In genomic region chr12:91954761-91955160, GRCh38 we compare ENCODE assay signal across 21 cellular contexts.
"Had no signal": no experiment of that assay in that cellular context is flagged by ENCODE, and none has a peak within 500 bp of the region (broad histone marks: within the 10 kb centered on the region; RNA-seq: fewer than 3 reads in every experiment).

No MANE protein-coding gene starts in this region.

- H3K36me3 Mint-ChIP-seq: natural killer cell treated with Interleukin-12 subunit alpha and Interleukin-12 subunit beta and Interleukin-15 and Interleukin-18, amount 100 ng/mL, for 72 hours had no signal

- H3K4me3 Mint-ChIP-seq: activated naive CD8-positive, alpha-beta T cell treated with anti-CD3 and anti-CD28 coated beads for 36 hours; activated T-helper 1 cell treated with anti-CD3 and anti-CD28 coated beads, Interleukin-12 subunit alpha, Interleukin-12 subunit beta, Interleukin-2, Interleukin-4 antibody, amounts not matched to agents 30 ng/mL and 10 ng/mL and 1 ng/mL, durations not matched to agents 14 hours and 24 hours and 36 hours; natural killer cell treated with Interleukin-12 subunit alpha and Interleukin-12 subunit beta and Interleukin-15 and Interleukin-18, amount 100 ng/mL, for 72 hours; stimulated activated naive CD8-positive, alpha-beta T cell treated with anti-CD3 and anti-CD28 coated beads, Interleukin-15, Interleukin-2, amounts not matched to agents 100 ng/mL and 50 ng/mL, for 24 hours; type B pancreatic cell had no signal

- DNase-seq: activated CD4-positive, alpha-beta T cell treated with anti-CD3 and anti-CD28 coated beads, Interleukin-2, amount 50 U/mL, for 4 hours; activated gamma-delta T cell treated with Interleukin-2 at 50 U/mL for 16 hours; activated naive CD8-positive, alpha-beta T cell treated with anti-CD3 and anti-CD28 coated beads for 36 hours; amniotic stem cell; erythroblast; gastrocnemius medialis; mesenchymal stem cell; nucleus accumbens; stimulated activated CD4-positive, alpha-beta T cell treated with anti-CD3 and anti-CD28 coated beads, Interleukin-15, amount 100 ng/mL, for 24 hours; stimulated activated CD4-positive, alpha-beta T cell treated with anti-CD3 and anti-CD28 coated beads, Interleukin-2, amount 100 ng/mL, for 48 hours; T-helper 2 cell had no signal

- H3K4me1 Mint-ChIP-seq: activated naive CD8-positive, alpha-beta T cell treated with anti-CD3 and anti-CD28 coated beads for 36 hours had no signal

- H3K27ac ChIP-seq: cardiac muscle cell, gastrocnemius medialis, right atrium auricular region, SJSA1, skin epidermis, suprapubic skin had no signal

- H3K4me3 ChIP-seq: cardiac muscle cell, gastrocnemius medialis, prostate gland, right atrium auricular region, SJSA1, skin epidermis, suprapubic skin had no signal

- H3K9me3 ChIP-seq: gastrocnemius medialis, prostate gland, right atrium auricular region, SJSA1, suprapubic skin had no signal

- H3K36me3 ChIP-seq: cardiac muscle cell, gastrocnemius medialis, prostate gland, right atrium auricular region, SJSA1, suprapubic skin had no signal

- H3K27ac Mint-ChIP-seq: activated naive CD8-positive, alpha-beta T cell treated with anti-CD3 and anti-CD28 coated beads for 36 hours; activated T-helper 1 cell treated with anti-CD3 and anti-CD28 coated beads, Interleukin-12 subunit alpha, Interleukin-12 subunit beta, Interleukin-2, Interleukin-4 antibody, amounts not matched to agents 30 ng/mL and 10 ng/mL and 1 ng/mL, durations not matched to agents 14 hours and 24 hours and 36 hours; natural killer cell treated with Interleukin-12 subunit alpha and Interleukin-12 subunit beta and Interleukin-15 and Interleukin-18, amount 100 ng/mL, for 72 hours; stimulated activated naive CD8-positive, alpha-beta T cell treated with anti-CD3 and anti-CD28 coated beads, Interleukin-15, Interleukin-2, amounts not matched to agents 100 ng/mL and 50 ng/mL, for 24 hours; type B pancreatic cell had no signal

- H3K9me3 Mint-ChIP-seq: activated T-helper 1 cell treated with anti-CD3 and anti-CD28 coated beads, Interleukin-12 subunit alpha, Interleukin-12 subunit beta, Interleukin-2, Interleukin-4 antibody, amounts not matched to agents 30 ng/mL and 10 ng/mL and 1 ng/mL, durations not matched to agents 14 hours and 24 hours and 36 hours; natural killer cell treated with Interleukin-12 subunit alpha and Interleukin-12 subunit beta and Interleukin-15 and Interleukin-18, amount 100 ng/mL, for 72 hours had no signal

- H3K4me1 ChIP-seq: gastrocnemius medialis, prostate gland, right atrium auricular region, suprapubic skin had no signal

- H3K27me3 Mint-ChIP-seq: activated naive CD8-positive, alpha-beta T cell treated with anti-CD3 and anti-CD28 coated beads for 36 hours; natural killer cell treated with Interleukin-12 subunit alpha and Interleukin-12 subunit beta and Interleukin-15 and Interleukin-18, amount 100 ng/mL, for 72 hours; stimulated activated naive CD8-positive, alpha-beta T cell treated with anti-CD3 and anti-CD28 coated beads, Interleukin-15, Interleukin-2, amounts not matched to agents 100 ng/mL and 50 ng/mL, for 24 hours; type B pancreatic cell had no signal

- H3K27me3 ChIP-seq: cardiac muscle cell, gastrocnemius medialis, right atrium auricular region, SJSA1, suprapubic skin had no signal
